1 cellular context compared by ENCODE assay signal in genomic region chr22:33873666-33874065, GRCh38.
TF ChIP-seq lines count a peak whose summit lies in the region.

No MANE protein-coding gene starts in this region.

TF ChIP-seq in WTC11, 78 proteins besides CTCF, POLR2A, EP300 and RAD21 (continued from another document):
- TF ChIP-seq AR (CRISPR knock-in tag; IDR thresholded peaks at IDR 0.05), result no peak
